16 cellular contexts compared by ENCODE assay signal in genomic region chr16:11685844-11686618, GRCh38. TPM values are rescaled to one million over a fixed set of nuclear protein-coding genes. Genes with fewer than 3 reads are reported as not detected.
DNase-seq lines count a peak whose midpoint lies in the region; ATAC-seq, FAIRE-seq and TF ChIP-seq lines count a peak whose summit lies in the region.
"Had no signal": no experiment of that assay in that cellular context is flagged by ENCODE, and none has a peak within 500 bp of the region (broad histone marks: within the 10 kb centered on the region; RNA-seq: fewer than 3 reads in every experiment).

No MANE protein-coding gene starts in this region.

- peaks cover 21% of the 10 kb centered on the region for H3K36me3 Mint-ChIP-seq in GM23338 (ENCODE audit: low read depth)
- H3K36me3 Mint-ChIP-seq in nephron progenitor cell (ENCODE audit: low read depth): peaks cover 60% of the 10 kb centered on the region

- H2AFZ ChIP-seq in GM23338: no peak overlapping the region
- H2AFZ ChIP-seq in PC-3 (ENCODE audit: low read length): no peak overlapping the region

- 72 to 86% (median 82%) methylated on average over 9 of the region's 9 CpGs for WGBS in stomach, 5 donors

- CTCF ChIA-PET in PC-3 (lab: Charles Lee): no interaction called here

- H3K4me3 Mint-ChIP-seq in GM23338: no peak overlapping the region
- H3K4me3 Mint-ChIP-seq in nephron progenitor cell: no peak overlapping the region
- H3K4me3 Mint-ChIP-seq: activated CD8-positive, alpha-beta T cell treated with anti-CD3 and anti-CD28 coated beads for 36 hours had no signal

- H3K9me3 Mint-ChIP-seq in GM23338 (no peaks in the 10 kb centered on the region), nephron progenitor cell (no peaks in the 10 kb centered on the region)
- H3K9me3 Mint-ChIP-seq: activated CD8-positive, alpha-beta T cell treated with anti-CD3 and anti-CD28 coated beads for 36 hours had no signal

- H3K9me3 ChIP-seq in PC-3 (ENCODE audit: low read length): no peaks in the 10 kb centered on the region
- H3K9me3 ChIP-seq in stomach: no peaks in the 10 kb centered on the region
- H3K9me3 ChIP-seq: right lobe of liver had no signal

- H3K27ac Mint-ChIP-seq in GM23338 (no peak overlapping the region), nephron progenitor cell (no peak overlapping the region)
- H3K27ac Mint-ChIP-seq: activated CD8-positive, alpha-beta T cell treated with anti-CD3 and anti-CD28 coated beads for 36 hours had no signal

- no peak for TF ChIP-seq POLR2A in stomach (IDR thresholded peaks at IDR 0.05)

- no peak for DNase-seq in GM23338 (ENCODE audit: low spot score)
- peak; percentile 17 for DNase-seq in PC-3
- DNase-seq in fibroblast of villous mesenchyme (ENCODE audit: low read depth): peak; percentile 63
- peak; percentile 9 for DNase-seq in stomach
- no peak for DNase-seq in GM19239 (ENCODE audit: insufficient read length, low spot score)
- no peak for DNase-seq in nephron progenitor cell
- DNase-seq: activated CD8-positive, alpha-beta T cell treated with anti-CD3 and anti-CD28 coated beads for 36 hours; amygdala; NCI-H69; stimulated activated CD4-positive, alpha-beta T cell treated with anti-CD3 and anti-CD28 coated beads, Interleukin-2, amount 100 ng/mL, for 24 hours; WERI-Rb-1 had no signal

- no peak for FAIRE-seq in GM19239 (lab: Jason Lieb, UNC)
- FAIRE-seq: islet of Langerhans had no signal

- no peak for TF ChIP-seq EP300 in stomach (IDR thresholded peaks at IDR 0.05)

- H3K9me2 ChIP-seq in GM23338 (ENCODE audit: insufficient read depth) (no peaks in the 10 kb centered on the region), PC-3 (replicated peaks; ENCODE audit: low read length) (no peaks in the 10 kb centered on the region)

- peaks cover 8% of the 10 kb centered on the region; the same call in 1 of the 2 replicates for H3K36me3 ChIP-seq in GM23338 (ENCODE audit: insufficient read depth)
- H3K36me3 ChIP-seq in PC-3 (ENCODE audit: low read depth, low read length): peaks cover 10% of the 10 kb centered on the region; the same call in 1 of the 2 replicates
- H3K36me3 ChIP-seq in stomach: peaks cover 63 to 84% (median 79%) of the 10 kb centered on the region in 4 donors

- peaks cover 8% of the 10 kb centered on the region; the same call in 2 of the 3 replicates for H3K4me1 Mint-ChIP-seq in GM23338
- peaks cover 18% of the 10 kb centered on the region for H3K4me1 Mint-ChIP-seq in nephron progenitor cell

- TF ChIP-seq CTCF in GM23338 (conservative IDR thresholded peaks at IDR 0.05; ENCODE audit: low read depth in 2 of 2) (no peak), PC-3 (conservative IDR thresholded peaks at IDR 0.05; ENCODE audit: low read depth, low read length) (no peak), fibroblast of villous mesenchyme (IDR thresholded peaks at IDR 0.05; ENCODE audit: insufficient read depth, low read depth, low read length) (no peak), stomach (IDR thresholded peaks at IDR 0.05) (no peak), nephron progenitor cell (IDR thresholded peaks at IDR 0.05) (no peak)

- H3F3A ChIP-seq in GM23338 (replicated peaks; ENCODE audit: low read depth) (no peaks in the 10 kb centered on the region), PC-3 (ENCODE audit: low read length, unreplicated experiment) (no peaks in the 10 kb centered on the region)

- H4K20me1 ChIP-seq in GM23338 (replicated peaks; ENCODE audit: insufficient read depth): peaks cover 8% of the 10 kb centered on the region; the same call in 1 of the 2 replicates
- no peaks in the 10 kb centered on the region for H4K20me1 ChIP-seq in PC-3 (ENCODE audit: low read length)

- H3K27ac ChIP-seq in GM23338 (ENCODE audit: low read depth): 0 out of 2 replicates have a peak overlapping the region, but pooled peaks have one; percentile 30
- no peak overlapping the region for H3K27ac ChIP-seq in PC-3 (ENCODE audit: low read length)
- H3K27ac ChIP-seq in stomach: peak overlapping the region in 2 of 5 donors; percentile 1 to 47
- H3K27ac ChIP-seq: C4-2B, right lobe of liver, WERI-Rb-1 had no signal

- no peak overlapping the region for H3K4me3 ChIP-seq in GM23338
- H3K4me3 ChIP-seq in PC-3 (ENCODE audit: low read length): no peak overlapping the region
- no peak overlapping the region for H3K4me3 ChIP-seq in fibroblast of villous mesenchyme (ENCODE audit: low read depth, low read length)
- H3K4me3 ChIP-seq in stomach: no peak overlapping the region
- H3K4me3 ChIP-seq: right lobe of liver had no signal

- no peaks in the 10 kb centered on the region for H3K27me3 Mint-ChIP-seq in GM23338 (ENCODE audit: insufficient read depth, low read depth, poor library complexity)
- no peaks in the 10 kb centered on the region for H3K27me3 Mint-ChIP-seq in nephron progenitor cell (ENCODE audit: low read depth, poor library complexity)
- H3K27me3 Mint-ChIP-seq: activated CD8-positive, alpha-beta T cell treated with anti-CD3 and anti-CD28 coated beads for 36 hours had no signal

- H3K4me1 ChIP-seq in GM23338 (ENCODE audit: insufficient read depth) (0 out of 2 replicates have a peak, but pooled peaks cover 4% of the 10 kb centered on the region), PC-3 (ENCODE audit: insufficient read depth, low read length) (peaks cover 18% of the 10 kb centered on the region), stomach (peaks cover 14 to 74% (median 49%) of the 10 kb centered on the region in 4 donors)

- H3K9ac ChIP-seq in PC-3 (ENCODE audit: low read length): no peak overlapping the region

- intact Hi-C loops in PC-3 (cut with micrococcal nuclease): no loop called here
- intact Hi-C loops in stomach (cut with DNase I; ENCODE audit: low total_unique reads): no loop called here

- H3K4me2 ChIP-seq in GM23338 (no peak overlapping the region), PC-3 (ENCODE audit: low read length) (no peak overlapping the region)

- H3K27me3 ChIP-seq in GM23338 (ENCODE audit: insufficient read depth): no peaks in the 10 kb centered on the region
- no peaks in the 10 kb centered on the region for H3K27me3 ChIP-seq in PC-3 (ENCODE audit: low read length)
- H3K27me3 ChIP-seq in stomach: no peaks in the 10 kb centered on the region
- H3K27me3 ChIP-seq: right lobe of liver had no signal

- no peak for ATAC-seq in GM23338
- peak; percentile 55 for ATAC-seq in PC-3
- ATAC-seq in activated CD4-positive, CD25-positive, alpha-beta regulatory T cell treated with anti-CD3 and anti-CD28 coated beads, Interleukin-2, amount 50 U/mL, for 24 hours: no peak
- ATAC-seq: activated CD8-positive, alpha-beta T cell treated with anti-CD3 and anti-CD28 coated beads for 36 hours; Panc1; right lobe of liver had no signal

- POLR2A ChIA-PET in PC-3 (lab: Charles Lee; ENCODE audit: unreplicated experiment): no interaction called here

- H3K79me2 ChIP-seq in GM23338 (replicated peaks; ENCODE audit: insufficient read depth) (no peaks in the 10 kb centered on the region), PC-3 (ENCODE audit: low read length) (0 out of 2 replicates have a peak, but pooled peaks cover 3% of the 10 kb centered on the region)

- BruUV-seq in PC-3 (replicated peaks; lab: Mats Ljungman, UMichigan): no TSS peak

TF ChIP-seq in GM23338, 12 proteins besides CTCF, POLR2A, EP300 and RAD21 (continues in another document):
- TF ChIP-seq EZH2phosphoT487 (IDR thresholded peaks at IDR 0.05; ENCODE audit: unreplicated experiment): no peak
- TF ChIP-seq ETS1 (IDR thresholded peaks at IDR 0.05): no peak
- TF ChIP-seq EZH2 (IDR thresholded peaks at IDR 0.05; ENCODE audit: low read depth, unreplicated experiment): no peak
- no peak for TF ChIP-seq ZNF114 (CRISPR knock-in tag; IDR thresholded peaks at IDR 0.05)

RNA-seq across cellular contexts. Expression of gene SNN, which starts 17.8 kb away (rescaled TPM):
- 62.6 and 63.3 TPM in 2 replicates for total RNA-seq in GM23338 (2014; rRNA removed; shearing (Covaris generic))
- polyA plus RNA-seq in GM23338 (2016; fragmentation: Nextera tagmentation; extraction: Ambion mirVana): 19.0 and 20.5 TPM in 2 replicates
- total RNA-seq in PC-3 (2014; rRNA removed): 4.3 and 5.4 TPM in 2 replicates
- total RNA-seq in fibroblast of villous mesenchyme: 10.0 and 13.0 TPM in 2 replicates
- total RNA-seq in stomach: 10 to 100 TPM in 4 of 5 donors, 1 to 10 TPM in 1; 2.9 to 25.0 (median 16.0) TPM
- polyA plus RNA-seq in stomach: 10 to 100 TPM in 2 of 3 donors, 1 to 10 TPM in 1; 8.5 to 14.0 (median 11.3) TPM

RNA-seq across cellular contexts. Expression of gene TXNDC11, which starts 56.6 kb away (rescaled TPM):
- total RNA-seq in GM23338 (2014; rRNA removed; shearing (Covaris generic)): 12.0 and 12.5 TPM in 2 replicates
- polyA plus RNA-seq in GM23338 (2016; fragmentation: Nextera tagmentation; extraction: Ambion mirVana): 6.3 and 6.8 TPM in 2 replicates
- total RNA-seq in PC-3 (2014; rRNA removed): 20.2 and 26.6 TPM in 2 replicates
- 27.1 and 30.2 TPM in 2 replicates for total RNA-seq in fibroblast of villous mesenchyme
- 10 to 100 TPM; 24.1 to 72.9 (median 51.1) TPM for total RNA-seq in stomach
- polyA plus RNA-seq in stomach: 10 to 100 TPM; 27.0 to 42.9 (median 41.3) TPM

Comparison
In these comparisons a context has a peak if more than half of its experiments do, and no peak if none do; other contexts are left out.
1. DNase-seq: peak in PC-3 (single experiment), fibroblast of villous mesenchyme (single experiment) and stomach (single experiment); none in GM23338 (single experiment), GM19239 (single experiment) and nephron progenitor cell (single experiment).